8 cellular contexts compared by ENCODE assay signal in genomic region chr9:136117291-136118060, GRCh38. TPM values are rescaled to one million over a fixed set of nuclear protein-coding genes. Genes with fewer than 3 reads are reported as not detected.
A peak's percentile ranks its signal among the peaks of the same experiment; 100 is the strongest.
DNase-seq lines count a peak whose midpoint lies in the region; ATAC-seq and TF ChIP-seq lines count a peak whose summit lies in the region.

No MANE protein-coding gene starts in this region.

- H3K4me3 ChIP-seq in BLaER1 (peak overlapping the region; percentile 87), Karpas-422 (ENCODE audit: low read length) (peak overlapping the region; percentile 72), astrocyte of the cerebellum (ENCODE audit: low read depth, low read length) (peak overlapping the region; percentile 73), testis (peak overlapping the region; percentile 80 to 86)

- TF ChIP-seq POLR2A in testis (IDR thresholded peaks at IDR 0.05) = no peak

- no peaks in the 10 kb centered on the region for H3K9me2 ChIP-seq in Karpas-422 (replicated peaks; ENCODE audit: insufficient read depth, low read length)

- H3K27ac ChIP-seq in BLaER1 (peak overlapping the region; percentile 91), Karpas-422 (ENCODE audit: low read length) (peak overlapping the region; percentile 76), testis (peak overlapping the region; percentile 53 to 96)

- peak overlapping the region; percentile 99 for H3K4me2 ChIP-seq in BLaER1
- H3K4me2 ChIP-seq in Karpas-422 (ENCODE audit: low read depth, low read length, poor library complexity, severe bottlenecking) = peak overlapping the region; percentile 61

- H3K36me3 ChIP-seq in BLaER1 (peaks cover 33% of the 10 kb centered on the region), Karpas-422 (ENCODE audit: insufficient read depth, low read length) (no peaks in the 10 kb centered on the region), testis (ENCODE audit: low read depth, missing control alignments) (no peaks in the 10 kb centered on the region)

- H3K9me3 ChIP-seq in BLaER1 = no peaks in the 10 kb centered on the region
- no peaks in the 10 kb centered on the region for H3K9me3 ChIP-seq in Karpas-422 (ENCODE audit: low read length)
- H3K9me3 ChIP-seq in testis = no peaks in the 10 kb centered on the region

- H3K27me3 ChIP-seq in BLaER1 (no peaks in the 10 kb centered on the region), Karpas-422 (ENCODE audit: low read length) (no peaks in the 10 kb centered on the region), testis (no peaks in the 10 kb centered on the region)

- peak overlapping the region; percentile 91 for H3K9ac ChIP-seq in BLaER1
- peak overlapping the region; percentile 95 for H3K9ac ChIP-seq in Karpas-422 (ENCODE audit: low read length)

- intact Hi-C loops in testis (cut with DNase I; ENCODE audit: low total_unique reads) = loop anchor here (5.0 kb wide), 1 partner anchor 150 kb away; no protein-coding TSS in a partner anchor

- WGBS in testis, 2 donors = 29 to 46% methylated on average over 18 to 30 of the region's 30 CpGs

- in situ Hi-C loops in astrocyte of the cerebellum (cut with HindIII; ENCODE audit: low sequenced_read_pairs) = no loop called here

- peak overlapping the region; percentile 43; the same call in 1 of the 2 replicates for H2AFZ ChIP-seq in Karpas-422 (ENCODE audit: low read length)

- peak; percentile 6 for ATAC-seq in GM19397 (IDR thresholded peaks at IDR 0.05; ENCODE audit: unreplicated experiment)
- peak; percentile 52 for ATAC-seq in left lobe of liver

- peaks cover 8% of the 10 kb centered on the region; the same call in 1 of the 2 replicates for H3K79me2 ChIP-seq in Karpas-422 (ENCODE audit: low read length)

- TF ChIP-seq CTCF in astrocyte of the cerebellum (IDR thresholded peaks at IDR 0.05; ENCODE audit: low read depth, low read length, missing control alignments) (no peak), testis (IDR thresholded peaks at IDR 0.05) (no peak)

- peak; percentile 77 for DNase-seq in Karpas-422
- DNase-seq in astrocyte of the cerebellum (ENCODE audit: low read depth) = no peak
- DNase-seq in left lobe of liver (ENCODE audit: low spot score) = peak; percentile 86
- DNase-seq in testis = peak; percentile 48
- no peak for DNase-seq in NCI-H187 (lab: John Stamatoyannopoulos, UW)
- no peak for DNase-seq in NCI-H748 (lab: John Stamatoyannopoulos, UW; ENCODE audit: unreplicated experiment)

- H4K20me1 ChIP-seq in BLaER1 = no peaks in the 10 kb centered on the region
- peaks cover 9% of the 10 kb centered on the region; the same call in 1 of the 2 replicates for H4K20me1 ChIP-seq in Karpas-422 (ENCODE audit: insufficient read depth, low read depth, low read length)

- H3K4me1 ChIP-seq in BLaER1 (peaks cover 40% of the 10 kb centered on the region), Karpas-422 (ENCODE audit: low read length) (peaks cover 17% of the 10 kb centered on the region), testis (peaks cover 14% of the 10 kb centered on the region)

RNA-seq across cellular contexts. Expression of gene TMEM250, which starts 1.2 kb away (rescaled TPM):
- total RNA-seq in Karpas-422 (2014; rRNA removed; shearing (Covaris generic); ENCODE audit: low replicate concordance) = 15.1 and 40.9 TPM in 2 replicates
- 18.2 TPM for total RNA-seq in left lobe of liver
- total RNA-seq in testis = 10 to 100 TPM; 57.8 to 73.0 TPM
- polyA plus RNA-seq in testis (ENCODE audit: insufficient read depth, low read depth, low replicate concordance) = 29.4 TPM

RNA-seq across cellular contexts. Expression of gene NACC2, which starts 22.4 kb away (rescaled TPM):
- not detected in 2 replicates for total RNA-seq in Karpas-422 (2014; rRNA removed; shearing (Covaris generic); ENCODE audit: low replicate concordance)
- total RNA-seq in left lobe of liver = 18.4 TPM
- total RNA-seq in testis = 10 to 100 TPM; 49.5 to 49.7 TPM
- 29.3 TPM for polyA plus RNA-seq in testis (ENCODE audit: insufficient read depth, low read depth, low replicate concordance)

Comparison
In these comparisons a context has a peak if more than half of its experiments do, and no peak if none do; other contexts are left out.
1. DNase-seq: peak in Karpas-422 (single experiment), left lobe of liver (single experiment) and testis (single experiment); none in astrocyte of the cerebellum (single experiment), NCI-H187 (0 of 2) and NCI-H748 (single experiment).
2. RNA of gene NACC2, which starts 22.4 kb away (total RNA-seq): 49.5 to 49.7 TPM in testis and 18.4 TPM in left lobe of liver (single experiment); not detected in Karpas-422; every median in the first group is over 10 times any median in the second.
3. Peak in every context shown above with its lines, with median percentiles within 50 percentile points of each other: H3K27ac ChIP-seq and H3K4me3 ChIP-seq.